Comparison of ENCODE assay signal across 8 cellular contexts in the genomic region with DNA sequence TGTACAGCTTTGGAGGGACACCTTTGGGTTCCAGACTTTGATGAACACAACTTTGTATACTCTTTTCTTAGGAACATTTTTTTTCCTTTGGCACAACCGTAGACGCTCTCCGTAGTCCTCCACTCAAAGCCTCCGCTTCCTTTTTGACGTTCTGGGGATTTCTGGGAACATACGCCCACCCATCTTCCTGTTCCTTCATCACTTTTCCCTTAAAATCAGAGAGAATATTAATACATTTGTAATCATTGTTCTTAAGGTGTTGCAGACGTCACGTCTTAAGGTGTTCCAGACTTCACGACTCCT. TPM values are rescaled to one million over a fixed set of nuclear protein-coding genes. Genes with fewer than 3 reads are reported as not detected.
DNase-seq lines count a peak whose midpoint lies in the region; ATAC-seq lines count a peak whose summit lies in the region.

No MANE protein-coding gene starts in this region.

- H3K4me1 Mint-ChIP-seq in stimulated activated naive CD8-positive, alpha-beta T cell treated with anti-CD3 and anti-CD28 coated beads, Interleukin-15, amount 100 ng/mL, for 72 hours: peaks cover 57% of the 10 kb centered on the region

- H3K27ac Mint-ChIP-seq in stimulated activated naive CD8-positive, alpha-beta T cell treated with anti-CD3 and anti-CD28 coated beads, Interleukin-15, amount 100 ng/mL, for 72 hours: peak overlapping the region; percentile 97 to 99

- peak overlapping the region; percentile 97 for H3K4me3 Mint-ChIP-seq in stimulated activated naive CD8-positive, alpha-beta T cell treated with anti-CD3 and anti-CD28 coated beads, Interleukin-15, amount 100 ng/mL, for 72 hours

- H3K9me3 ChIP-seq in HUES64 (ENCODE audit: insufficient read depth, low read depth, low read length) (no peaks in the 10 kb centered on the region), adipocyte (ENCODE audit: control insufficient read depth, low read length) (no peaks in the 10 kb centered on the region), iPS-18a (ENCODE audit: control insufficient read depth, low read depth, low read length) (no peaks in the 10 kb centered on the region)

- DNase-seq in adipocyte (ENCODE audit: low read depth) (no peak), dedifferentiated amniotic fluid mesenchymal stem cell (ENCODE audit: extremely low spot score) (no peak), cerebellum (ENCODE audit: low spot score) (no peak)
- DNase-seq in stimulated activated naive CD8-positive, alpha-beta T cell treated with anti-CD3 and anti-CD28 coated beads, Interleukin-15, amount 100 ng/mL, for 72 hours: no peak

- no peaks in the 10 kb centered on the region for H3K27me3 Mint-ChIP-seq in stimulated activated naive CD8-positive, alpha-beta T cell treated with anti-CD3 and anti-CD28 coated beads, Interleukin-15, amount 100 ng/mL, for 72 hours

- H3K9ac ChIP-seq in HUES64 (ENCODE audit: low read depth, low read length): peak overlapping the region; percentile 54
- H3K9ac ChIP-seq in adipocyte (ENCODE audit: low read length): peak overlapping the region; percentile 98
- peak overlapping the region; percentile 71 for H3K9ac ChIP-seq in iPS-18a (ENCODE audit: low read length)

- ATAC-seq in stimulated activated naive CD8-positive, alpha-beta T cell treated with anti-CD3 and anti-CD28 coated beads, Interleukin-15, amount 100 ng/mL, for 72 hours: no peak
- ATAC-seq in GM18520 (IDR thresholded peaks at IDR 0.05; ENCODE audit: unreplicated experiment) (no peak), GM18873 (IDR thresholded peaks at IDR 0.05; ENCODE audit: low FRiP score, unreplicated experiment) (no peak)

- 7% methylated on average over 9 of the region's 9 CpGs for WGBS in HUES64

- H3K27ac ChIP-seq in HUES64 (ENCODE audit: low read depth, low read length): no peak overlapping the region
- no peak overlapping the region for H3K27ac ChIP-seq in iPS-18a (ENCODE audit: low read length)

- H3K36me3 ChIP-seq in HUES64 (ENCODE audit: insufficient read depth, low read length) (no peaks in the 10 kb centered on the region; the same call in 1 of the 2 replicates), adipocyte (ENCODE audit: control insufficient read depth, insufficient read depth, low read length, severe bottlenecking) (no peaks in the 10 kb centered on the region), iPS-18a (ENCODE audit: control insufficient read depth, low read depth, low read length) (no peaks in the 10 kb centered on the region)

- H3K27me3 ChIP-seq in HUES64 (ENCODE audit: insufficient read depth, low read length) (no peaks in the 10 kb centered on the region), adipocyte (replicated peaks; ENCODE audit: control insufficient read depth, insufficient read depth, low read length) (no peaks in the 10 kb centered on the region), iPS-18a (ENCODE audit: control insufficient read depth, insufficient read depth, low read length) (no peaks in the 10 kb centered on the region)

- H3K9me3 Mint-ChIP-seq in stimulated activated naive CD8-positive, alpha-beta T cell treated with anti-CD3 and anti-CD28 coated beads, Interleukin-15, amount 100 ng/mL, for 72 hours: no peaks in the 10 kb centered on the region

- H3K4me1 ChIP-seq in HUES64 (ENCODE audit: insufficient read depth, low read length) (0 out of 2 replicates have a peak, but pooled peaks cover 4% of the 10 kb centered on the region), adipocyte (ENCODE audit: control insufficient read depth, insufficient read depth, low read length) (peaks cover 20% of the 10 kb centered on the region), iPS-18a (ENCODE audit: control insufficient read depth, low read depth, low read length) (peaks cover 7% of the 10 kb centered on the region)

- H3K4me3 ChIP-seq in HUES64 (ENCODE audit: low read length) (peak overlapping the region; percentile 82), adipocyte (ENCODE audit: low read length) (peak overlapping the region; percentile 97), iPS-18a (ENCODE audit: low read length) (peak overlapping the region; percentile 95)

RNA-seq across cellular contexts. Expression of gene SPG21, which starts 0.4 kb away (rescaled TPM):
- 63.1 TPM for polyA plus RNA-seq in HUES64 (2013, experiment 1 of 2)
- polyA plus RNA-seq in HUES64 (2013, experiment 2 of 2): 75.1 TPM
- 47.4 TPM for total RNA-seq in cerebellum

RNA-seq across cellular contexts. Expression of gene MTFMT, which starts 39.3 kb away (rescaled TPM):
- 10.7 TPM for polyA plus RNA-seq in HUES64 (2013, experiment 1 of 2)
- 12.8 TPM for polyA plus RNA-seq in HUES64 (2013, experiment 2 of 2)
- total RNA-seq in cerebellum: 20.4 TPM

RNA-seq across cellular contexts. Expression of gene SLC51B, which starts 55.1 kb away (rescaled TPM):
- not detected for polyA plus RNA-seq in HUES64 (2013, experiment 1 of 2)
- not detected for polyA plus RNA-seq in HUES64 (2013, experiment 2 of 2)
- total RNA-seq in cerebellum: not detected
